ENCODE assay signal across 29 cellular contexts in the genomic region with DNA sequence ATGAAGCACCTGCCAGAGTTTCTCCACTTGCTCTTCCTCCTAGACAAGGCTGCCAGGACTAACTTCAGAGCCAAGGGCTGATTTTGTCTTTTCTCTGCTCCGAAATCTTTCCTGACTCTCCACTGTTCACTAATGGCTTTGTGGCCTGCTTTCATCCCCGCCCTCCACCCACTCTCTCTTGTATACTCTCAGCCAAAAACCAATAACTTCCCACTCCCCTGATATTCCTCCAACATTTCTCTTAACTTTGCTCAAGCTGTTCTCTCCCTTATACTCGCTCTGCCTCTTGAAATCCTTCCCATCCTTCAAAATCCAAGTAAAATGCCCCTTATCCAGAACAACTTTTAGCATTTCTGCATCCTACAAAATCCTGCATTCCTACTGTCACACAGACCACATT.
"Had no signal": no experiment of that assay in that cellular context is flagged by ENCODE, and none has a peak within 500 bp of the region (broad histone marks: within the 10 kb centered on the region; RNA-seq: fewer than 3 reads in every experiment).

No MANE protein-coding gene starts in this region.

- H3K4me1 ChIP-seq: uterus had no signal

- H3K9me3 Mint-ChIP-seq: stimulated activated effector memory CD8-positive, alpha-beta T cell treated with anti-CD3 and anti-CD28 coated beads, Interleukin-12 subunit alpha, Interleukin-12 subunit beta, amount 100 ng/mL, for 72 hours; stimulated activated memory B cell treated with anti-CD40 and anti-IgM and Interleukin-4, amounts not matched to agents 10 μg/mL and 1 μg/mL and 100 μg/mL, for 72 hours; stimulated activated naive B cell treated with anti-CD40 and anti-IgM and Interleukin-4, amounts not matched to agents 10 μg/mL and 1 μg/mL and 100 μg/mL, for 72 hours; stimulated activated naive CD8-positive, alpha-beta T cell treated with anti-CD3 and anti-CD28 coated beads, Interleukin-15, amount 100 ng/mL, for 72 hours; stimulated activated naive CD8-positive, alpha-beta T cell treated with anti-CD3 and anti-CD28 coated beads, Interleukin-15, Interleukin-2, amounts not matched to agents 100 ng/mL and 50 ng/mL, for 24 hours; type B pancreatic cell had no signal

- DNase-seq: stimulated activated CD4-positive, alpha-beta T cell treated with anti-CD3 and anti-CD28 coated beads, Interleukin-2, amount 100 ng/mL, for 48 hours; stimulated activated CD4-positive, alpha-beta T cell treated with anti-CD3 and anti-CD28 coated beads, Interleukin-4, amount 100 ng/mL, for 1 hour; stimulated activated CD4-positive, alpha-beta T cell treated with anti-CD3 and anti-CD28 coated beads, Interleukin-4, amount 100 ng/mL, for 24 hours; stimulated activated CD4-positive, alpha-beta T cell treated with anti-CD3 and anti-CD28 coated beads, Interleukin-4, amount 100 ng/mL, for 4 hours; stimulated activated CD8-positive, alpha-beta memory T cell treated with anti-CD3 and anti-CD28 coated beads, Interleukin-4, amount 100 ng/mL, for 48 hours; stimulated activated naive B cell treated with anti-CD40 and anti-IgM and Interleukin-4, amounts not matched to agents 10 μg/mL and 1 μg/mL and 100 μg/mL, for 72 hours; stimulated activated naive CD4-positive, alpha-beta T cell; stimulated activated naive CD4-positive, alpha-beta T cell treated with Interleukin-2 at 50 U/mL for 16 hours; stimulated activated naive CD8-positive, alpha-beta T cell treated with anti-CD3 and anti-CD28 coated beads, Interleukin-15, amount 100 ng/mL, for 72 hours; stimulated activated naive CD8-positive, alpha-beta T cell treated with anti-CD3 and anti-CD28 coated beads, Interleukin-15, Interleukin-2, amounts not matched to agents 100 U/mL and 50 U/mL, for 24 hours; stomach; substantia nigra; testis; thyroid gland; tibial artery; transverse colon; trophoblast cell; upper lobe of left lung; upper lobe of right lung; uterus had no signal

- H3K4me1 Mint-ChIP-seq: stimulated activated memory B cell treated with anti-CD40 and anti-IgM and Interleukin-4, amounts not matched to agents 10 μg/mL and 1 μg/mL and 100 μg/mL, for 72 hours; stimulated activated naive CD8-positive, alpha-beta T cell treated with anti-CD3 and anti-CD28 coated beads, Interleukin-15, amount 100 ng/mL, for 72 hours had no signal

- H3K4me3 Mint-ChIP-seq: stimulated activated effector memory CD8-positive, alpha-beta T cell treated with anti-CD3 and anti-CD28 coated beads, Interleukin-12 subunit alpha, Interleukin-12 subunit beta, amount 100 ng/mL, for 72 hours; stimulated activated memory B cell treated with anti-CD40 and anti-IgM and Interleukin-4, amounts not matched to agents 10 μg/mL and 1 μg/mL and 100 μg/mL, for 72 hours; stimulated activated naive B cell treated with anti-CD40 and anti-IgM and Interleukin-4, amounts not matched to agents 10 μg/mL and 1 μg/mL and 100 μg/mL, for 72 hours; stimulated activated naive CD8-positive, alpha-beta T cell treated with anti-CD3 and anti-CD28 coated beads, Interleukin-15, amount 100 ng/mL, for 72 hours; stimulated activated naive CD8-positive, alpha-beta T cell treated with anti-CD3 and anti-CD28 coated beads, Interleukin-15, Interleukin-2, amounts not matched to agents 100 ng/mL and 50 ng/mL, for 24 hours; type B pancreatic cell had no signal

- H3K36me3 Mint-ChIP-seq: stimulated activated effector memory CD8-positive, alpha-beta T cell treated with anti-CD3 and anti-CD28 coated beads, Interleukin-12 subunit alpha, Interleukin-12 subunit beta, amount 100 ng/mL, for 72 hours; stimulated activated memory B cell treated with anti-CD40 and anti-IgM and Interleukin-4, amounts not matched to agents 10 μg/mL and 1 μg/mL and 100 μg/mL, for 72 hours; stimulated activated naive B cell treated with anti-CD40 and anti-IgM and Interleukin-4, amounts not matched to agents 10 μg/mL and 1 μg/mL and 100 μg/mL, for 72 hours had no signal

- H3K27me3 ChIP-seq: stomach, suprapubic skin, testis, thyroid gland, tibial artery, tibial nerve, transverse colon, upper lobe of left lung, upper lobe of right lung, uterus, vagina had no signal

- H3K9me3 ChIP-seq: stomach, suprapubic skin, testis, thoracic aorta, thyroid gland, tibial artery, tibial nerve, transverse colon, upper lobe of left lung, upper lobe of right lung, uterus, vagina had no signal

- H3K4me3 ChIP-seq: stomach, suprapubic skin, testis, thoracic aorta, thyroid gland, tibial artery, tibial nerve, transverse colon, upper lobe of left lung, upper lobe of right lung, uterus, vagina had no signal

- H3K27ac Mint-ChIP-seq: stimulated activated effector memory CD8-positive, alpha-beta T cell treated with anti-CD3 and anti-CD28 coated beads, Interleukin-12 subunit alpha, Interleukin-12 subunit beta, amount 100 ng/mL, for 72 hours; stimulated activated memory B cell treated with anti-CD40 and anti-IgM and Interleukin-4, amounts not matched to agents 10 μg/mL and 1 μg/mL and 100 μg/mL, for 72 hours; stimulated activated naive B cell treated with anti-CD40 and anti-IgM and Interleukin-4, amounts not matched to agents 10 μg/mL and 1 μg/mL and 100 μg/mL, for 72 hours; stimulated activated naive CD8-positive, alpha-beta T cell treated with anti-CD3 and anti-CD28 coated beads, Interleukin-15, Interleukin-2, amounts not matched to agents 100 ng/mL and 50 ng/mL, for 24 hours; type B pancreatic cell had no signal

- H3K27ac ChIP-seq: stomach, suprapubic skin, testis, thoracic aorta, thyroid gland, tibial artery, tibial nerve, transverse colon, upper lobe of left lung, upper lobe of right lung, uterus, vagina had no signal

- FAIRE-seq: urothelium cell line had no signal

- H3K36me3 ChIP-seq: stomach, suprapubic skin, thoracic aorta, thyroid gland, tibial artery, tibial nerve, transverse colon, upper lobe of left lung, upper lobe of right lung, uterus, vagina had no signal
